ENCODE assay signal across 1 cellular context in genomic region chr18:38940863-38941531, GRCh38.
TF ChIP-seq lines count a peak whose summit lies in the region.

No MANE protein-coding gene starts in this region.

TF ChIP-seq in GM12878, 131 proteins besides CTCF, POLR2A, EP300 and RAD21 (continued from another document and continues in another):
- TF ChIP-seq CEBPZ (IDR thresholded peaks at IDR 0.05; ENCODE audit: low read depth, low read length) = no peak
- no peak for TF ChIP-seq ZNF384 (IDR thresholded peaks at IDR 0.05; ENCODE audit: borderline replicate concordance, low read depth, low read length)
- no peak for TF ChIP-seq ZZZ3 (IDR thresholded peaks at IDR 0.05; ENCODE audit: control insufficient read depth, insufficient read length, low read depth)
- TF ChIP-seq CHD1 (IDR thresholded peaks at IDR 0.05; ENCODE audit: low read depth, low read length) = no peak
- TF ChIP-seq YBX1 (IDR thresholded peaks at IDR 0.05) = no peak
- TF ChIP-seq SUPT20H (IDR thresholded peaks at IDR 0.05; ENCODE audit: borderline replicate concordance, control insufficient read depth, low read depth, low read length) = no peak
- no peak for TF ChIP-seq REST (IDR thresholded peaks at IDR 0.05; ENCODE audit: low read depth, low read length)
- peak; percentile 83 for TF ChIP-seq YY1 (IDR thresholded peaks at IDR 0.05; ENCODE audit: low read depth, low read length)
- TF ChIP-seq CHD2 (IDR thresholded peaks at IDR 0.05; ENCODE audit: borderline replicate concordance, low read depth, low read length) = no peak
- TF ChIP-seq SRF (IDR thresholded peaks at IDR 0.05; ENCODE audit: low read depth in 2 of 2, low read length in 2 of 2) = peak in 1 of 2 experiments; percentile 61; a peak in 1 of 4 replicates
- no peak for TF ChIP-seq RBBP5 (conservative IDR thresholded peaks at IDR 0.05)
- TF ChIP-seq E4F1 (IDR thresholded peaks at IDR 0.05; ENCODE audit: borderline replicate concordance, partially characterized antibody) = peak; percentile 39
- peak; percentile 67 for TF ChIP-seq NBN (IDR thresholded peaks at IDR 0.05)
- peak; percentile 99 for TF ChIP-seq JUNB (IDR thresholded peaks at IDR 0.05)
- TF ChIP-seq NR2C1 (IDR thresholded peaks at IDR 0.05) = no peak
- TF ChIP-seq RCOR1 (conservative IDR thresholded peaks at IDR 0.05; ENCODE audit: low read depth, low read length) = no peak; the same call in 1 of the 2 replicates
- no peak for TF ChIP-seq ZNF24 (IDR thresholded peaks at IDR 0.05)
- TF ChIP-seq CREM (IDR thresholded peaks at IDR 0.05; ENCODE audit: low read depth) = peak; percentile 93
- no peak for TF ChIP-seq PBX3 (IDR thresholded peaks at IDR 0.05; ENCODE audit: insufficient replicate concordance, low read depth, low read length)
- TF ChIP-seq MAX (IDR thresholded peaks at IDR 0.05; ENCODE audit: low read depth, low read length) = no peak
- peak; percentile 91 for TF ChIP-seq TBL1XR1 (IDR thresholded peaks at IDR 0.05; ENCODE audit: low read depth, low read length)
- TF ChIP-seq SREBF2 (IDR thresholded peaks at IDR 0.05; ENCODE audit: low read length) = no peak
- no peak for TF ChIP-seq SMARCA5 (IDR thresholded peaks at IDR 0.05)
- no peak for TF ChIP-seq STAT1 (conservative IDR thresholded peaks at IDR 0.05)
- no peak for TF ChIP-seq HSF1 (IDR thresholded peaks at IDR 0.05; ENCODE audit: low read depth, low read length)
- TF ChIP-seq E2F8 (IDR thresholded peaks at IDR 0.05; ENCODE audit: low read depth, partially characterized antibody) = no peak
- TF ChIP-seq RUNX3 (IDR thresholded peaks at IDR 0.05; ENCODE audit: low read length) = peak; percentile 97
- TF ChIP-seq PAX8 (IDR thresholded peaks at IDR 0.05) = no peak
- TF ChIP-seq LARP7 (IDR thresholded peaks at IDR 0.05) = no peak
- TF ChIP-seq MEF2B (IDR thresholded peaks at IDR 0.05; ENCODE audit: partially characterized antibody, poor library complexity, severe bottlenecking) = peak; percentile 77
- TF ChIP-seq MTA2 (IDR thresholded peaks at IDR 0.05; ENCODE audit: low read depth) = peak; percentile 97
- TF ChIP-seq MEF2A (IDR thresholded peaks at IDR 0.05; ENCODE audit: insufficient read depth, low read depth, low read length) = peak; percentile 88
- peak; percentile 92 for TF ChIP-seq CBX5 (IDR thresholded peaks at IDR 0.05; ENCODE audit: low read depth)
- TF ChIP-seq NRF1 (conservative IDR thresholded peaks at IDR 0.05; ENCODE audit: low read depth, low read length) = no peak
- no peak for TF ChIP-seq ZNF622 (IDR thresholded peaks at IDR 0.05)
- peak; percentile 96 for TF ChIP-seq PAX5 (IDR thresholded peaks at IDR 0.05; ENCODE audit: borderline replicate concordance, low read depth, low read length)
- TF ChIP-seq POLR2AphosphoS2 (IDR thresholded peaks at IDR 0.05; ENCODE audit: low read depth, low read length) = no peak
- peak; percentile 100 for TF ChIP-seq BCL3 (IDR thresholded peaks at IDR 0.05; ENCODE audit: borderline replicate concordance, insufficient read depth, low read depth, low read length, poor library complexity, severe bottlenecking)
- TF ChIP-seq PKNOX1 (IDR thresholded peaks at IDR 0.05) = 0 out of 2 replicates have a peak, but pooled peaks have one; percentile 7
- TF ChIP-seq PRDM15 (CRISPR knock-in tag; IDR thresholded peaks at IDR 0.05) = no peak
